In the genomic region with DNA sequence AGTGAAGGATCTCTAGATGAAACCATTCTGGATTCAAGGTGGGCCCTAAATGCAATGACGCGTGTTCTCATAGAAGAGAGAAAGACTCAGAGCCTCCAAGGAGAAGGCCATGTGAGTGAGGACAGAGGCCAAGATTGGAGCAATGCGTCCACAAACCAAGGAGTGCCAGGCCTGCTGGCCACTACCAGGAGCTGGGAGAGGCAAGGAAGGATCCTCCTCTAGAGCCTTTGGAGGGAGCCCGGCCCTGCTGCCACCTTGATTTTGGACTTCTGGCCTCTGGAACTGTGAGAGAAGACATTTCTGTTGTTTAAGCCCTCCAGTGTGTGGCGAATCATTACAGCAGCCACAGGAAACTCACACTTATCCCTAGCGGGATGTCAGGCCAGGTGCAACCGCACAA, we compare ENCODE assay signal across 16 cellular contexts. TPM values are rescaled to one million over a fixed set of nuclear protein-coding genes. Genes with fewer than 3 reads are reported as not detected.
A peak's percentile ranks its signal among the peaks of the same experiment; 100 is the strongest.
DNase-seq lines count a peak whose midpoint lies in the region; ATAC-seq and TF ChIP-seq lines count a peak whose summit lies in the region.
"Had no signal": no experiment of that assay in that cellular context is flagged by ENCODE, and none has a peak within 500 bp of the region (broad histone marks: within the 10 kb centered on the region; RNA-seq: fewer than 3 reads in every experiment).

No MANE protein-coding gene starts in this region.

- no peaks in the 10 kb centered on the region for H3K79me2 ChIP-seq in MM.1S (ENCODE audit: low read length)

- TF ChIP-seq CTCF in right atrium auricular region (IDR thresholded peaks at IDR 0.05) = no peak
- TF ChIP-seq CTCF in heart left ventricle (IDR thresholded peaks at IDR 0.05) = no peak
- TF ChIP-seq CTCF in mucosa of descending colon (IDR thresholded peaks at IDR 0.05) = no peak
- TF ChIP-seq CTCF in MM.1S (IDR thresholded peaks at IDR 0.05; ENCODE audit: low read length) = no peak

- H3K27ac ChIP-seq in right atrium auricular region (no peak overlapping the region), heart left ventricle (no peak overlapping the region), MM.1S (ENCODE audit: low read length) (no peak overlapping the region)

- H2AFZ ChIP-seq in MM.1S (ENCODE audit: low read length) = no peak overlapping the region

- H3K4me3 ChIP-seq in right atrium auricular region (no peak overlapping the region), heart left ventricle (no peak overlapping the region), mucosa of descending colon (no peak overlapping the region), MM.1S (ENCODE audit: low read length) (no peak overlapping the region)

- H3K4me1 ChIP-seq in right atrium auricular region = no peaks in the 10 kb centered on the region
- no peaks in the 10 kb centered on the region for H3K4me1 ChIP-seq in heart left ventricle
- no peaks in the 10 kb centered on the region for H3K4me1 ChIP-seq in mucosa of descending colon (ENCODE audit: low read depth)
- H3K4me1 ChIP-seq in MM.1S (ENCODE audit: low read length) = no peaks in the 10 kb centered on the region

- H3K4me2 ChIP-seq in MM.1S (ENCODE audit: low read depth, low read length) = no peak overlapping the region

- H3K9me2 ChIP-seq in MM.1S (replicated peaks; ENCODE audit: insufficient read depth, low read length) = no peaks in the 10 kb centered on the region

- DNase-seq in NCI-H748 (lab: John Stamatoyannopoulos, UW; ENCODE audit: unreplicated experiment) (peak; percentile 13), NCI-H748 treated with DMSO at 0.1 percent for 48 hours (lab: John Stamatoyannopoulos, UW) (no peak), right atrium auricular region (ENCODE audit: low spot score) (peak; percentile 40), heart left ventricle (no peak), posterior vena cava (ENCODE audit: low spot score) (peak; percentile 60), mucosa of descending colon (no peak), MM.1S (no peak), MV-4-11 (lab: John Stamatoyannopoulos, UW) (no peak)
- DNase-seq: 8988T, DMS79 treated with DMSO at 0.1 percent for 48 hours, NCI-H1105, NCI-H1694 treated with DMSO at 0.1 percent for 48 hours, NCI-H2107, NCI-H524, SHP77 had no signal

- ATAC-seq in heart left ventricle (no peak), mucosa of descending colon (no peak)

- no peaks in the 10 kb centered on the region for H4K20me1 ChIP-seq in MM.1S (ENCODE audit: insufficient read depth, low read length)

- H3K9me3 ChIP-seq in right atrium auricular region (no peaks in the 10 kb centered on the region), heart left ventricle (no peaks in the 10 kb centered on the region), mucosa of descending colon (no peaks in the 10 kb centered on the region), MM.1S (replicated peaks; ENCODE audit: insufficient read depth, low read length) (no peaks in the 10 kb centered on the region)

- WGBS in heart left ventricle, 4 donors = 91 to 99% (median 95%) methylated on average over 7 of the region's 7 CpGs

- intact Hi-C loops in heart left ventricle (cut with DNase I) = no loop called here
- intact Hi-C loops in posterior vena cava (cut with DNase I) = no loop called here
- intact Hi-C loops in mucosa of descending colon (cut with DNase I, micrococcal nuclease) = no loop called here

- TF ChIP-seq POLR2A in heart left ventricle (IDR thresholded peaks at IDR 0.05) = no peak

- no peak overlapping the region for H3K9ac ChIP-seq in MM.1S (ENCODE audit: low read length)

- no peaks in the 10 kb centered on the region for H3K27me3 ChIP-seq in right atrium auricular region
- H3K27me3 ChIP-seq in heart left ventricle = peaks cover 0 to 26% (median 0%) of the 10 kb centered on the region in 9 donors
- peaks cover 87% of the 10 kb centered on the region for H3K27me3 ChIP-seq in MM.1S (replicated peaks; ENCODE audit: insufficient read depth, low read length)

- H3F3A ChIP-seq in MM.1S (ENCODE audit: insufficient read depth, low read length) = no peaks in the 10 kb centered on the region

- H3K36me3 ChIP-seq in right atrium auricular region (no peaks in the 10 kb centered on the region), heart left ventricle (no peaks in the 10 kb centered on the region), mucosa of descending colon (ENCODE audit: low read depth) (no peaks in the 10 kb centered on the region), MM.1S (replicated peaks; ENCODE audit: insufficient read depth, low read length) (no peaks in the 10 kb centered on the region)

RNA-seq across cellular contexts. Expression of a gene that starts 52.7 kb away (rescaled TPM):
- total RNA-seq in right atrium auricular region (under 1 TPM; 0.07 to 0.35 TPM), heart left ventricle (1 to 10 TPM in 1 of 9 donors, under 1 TPM in 3, not detected in 5; 0.29 to 1.5 (median 0.41) TPM), posterior vena cava (under 1 TPM; 0.51 to 0.67 TPM), mucosa of descending colon (10 to 100 TPM; 25.8 to 58.0 (median 38.7) TPM)
- under 1 TPM; under 0.01 to 0.04 TPM for polyA plus RNA-seq in heart left ventricle
- polyA plus RNA-seq: CD14-positive monocyte had no signal

Comparison
In these comparisons a context has a peak if more than half of its experiments do, and no peak if none do; other contexts are left out.
1. DNase-seq: peak in NCI-H748 (single experiment), right atrium auricular region (single experiment) and posterior vena cava (single experiment); none in NCI-H748 treated with DMSO at 0.1 percent for 48 hours (single experiment), heart left ventricle (0 of 5), mucosa of descending colon (0 of 3), MM.1S (single experiment) and MV-4-11 (single experiment).
2. RNA of a gene that starts 52.7 kb away (total RNA-seq): 25.8 to 58.0 TPM in mucosa of descending colon; 0.51 to 0.67 TPM in posterior vena cava, 0.07 to 0.35 TPM in right atrium auricular region and 0.29 to 1.5 TPM in heart left ventricle; every median in the first group is over 10 times any median in the second.